ENCODE assay signal across 2 cellular contexts in the genomic region with DNA sequence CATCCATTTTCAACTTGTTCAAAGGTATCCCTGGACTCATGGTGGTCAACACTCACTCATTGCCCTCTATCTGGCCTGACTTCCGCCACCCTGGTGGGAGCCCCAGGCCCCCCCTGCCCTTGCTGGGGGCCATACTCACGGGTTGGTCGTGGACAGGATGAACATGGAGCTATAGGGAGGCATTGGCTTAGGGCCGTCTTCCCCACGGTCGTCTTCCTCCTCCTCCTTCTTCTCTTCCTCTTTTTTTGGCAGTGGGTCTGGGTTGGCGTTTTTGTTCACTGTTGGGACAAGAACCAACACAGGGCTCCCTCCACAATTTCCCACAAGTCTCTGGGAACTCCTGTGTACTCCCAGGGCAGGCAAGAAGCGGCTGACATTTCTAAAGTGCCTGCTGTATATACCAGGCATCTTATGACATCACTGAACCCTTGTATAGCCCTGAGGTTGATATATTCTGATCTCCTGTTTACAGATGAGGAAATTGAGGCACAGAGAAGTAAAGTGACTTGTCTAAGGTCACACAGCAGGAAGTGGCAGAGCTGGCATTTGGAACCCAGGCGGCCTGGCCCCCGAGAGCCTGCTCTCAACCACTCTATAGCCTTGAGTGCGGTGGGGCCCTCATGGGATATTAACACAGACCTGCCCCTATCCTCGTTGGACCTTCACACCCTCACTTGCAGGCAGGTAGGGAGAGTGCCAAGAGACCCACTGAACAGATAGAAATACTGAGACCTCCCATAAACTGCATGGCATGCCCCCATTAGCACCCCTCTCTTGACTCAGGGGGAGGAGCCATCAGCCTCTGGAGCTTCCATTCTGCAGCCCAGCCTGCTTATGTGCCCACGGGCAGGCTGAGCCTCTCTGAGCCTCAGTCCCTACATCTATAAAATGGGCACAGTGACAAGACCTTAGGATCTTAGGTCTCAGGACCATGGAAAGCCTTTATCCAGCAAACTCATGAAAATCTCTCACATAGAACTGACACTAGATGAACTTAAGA.
TF ChIP-seq lines count a peak whose summit lies in the region.

No MANE protein-coding gene starts in this region.

TF ChIP-seq in HepG2, 621 proteins besides CTCF, POLR2A, EP300 and RAD21:
- peak; percentile 59; the same call in 1 of the 2 replicates for TF ChIP-seq ZNF768 (CRISPR knock-in tag; IDR thresholded peaks at IDR 0.05)
- TF ChIP-seq ZNF629 (CRISPR knock-in tag; conservative IDR thresholded peaks at IDR 0.05), result peak; percentile 72
- no peak for TF ChIP-seq ZNF160 (CRISPR knock-in tag; IDR thresholded peaks at IDR 0.05)
- TF ChIP-seq, protein P1, sequence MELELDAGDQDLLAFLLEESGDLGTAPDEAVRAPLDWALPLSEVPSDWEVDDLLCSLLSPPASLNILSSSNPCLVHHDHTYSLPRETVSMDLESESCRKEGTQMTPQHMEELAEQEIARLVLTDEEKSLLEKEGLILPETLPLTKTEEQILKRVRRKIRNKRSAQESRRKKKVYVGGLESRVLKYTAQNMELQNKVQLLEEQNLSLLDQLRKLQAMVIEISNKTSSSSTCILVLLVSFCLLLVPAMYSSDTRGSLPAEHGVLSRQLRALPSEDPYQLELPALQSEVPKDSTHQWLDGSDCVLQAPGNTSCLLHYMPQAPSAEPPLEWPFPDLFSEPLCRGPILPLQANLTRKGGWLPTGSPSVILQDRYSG (CRISPR knock-in tag; IDR thresholded peaks at IDR 0.05), result no peak
- TF ChIP-seq CHD4 (IDR thresholded peaks at IDR 0.05; ENCODE audit: borderline replicate concordance, low read length), result 0 out of 2 replicates have a peak, but pooled peaks have one; percentile 54

TF ChIP-seq in H1, 55 proteins besides CTCF, POLR2A, EP300 and RAD21:
- TF ChIP-seq SIRT6 (IDR thresholded peaks at IDR 0.05; ENCODE audit: low read length), result no peak
- no peak for TF ChIP-seq CBX8 (IDR thresholded peaks at IDR 0.05; ENCODE audit: borderline replicate concordance, low read depth, low read length)
- TF ChIP-seq TBP (IDR thresholded peaks at IDR 0.05; ENCODE audit: low read depth, low read length), result no peak
- peak; percentile 60; the same call in 1 of the 2 replicates for TF ChIP-seq KDM1A (IDR thresholded peaks at IDR 0.05; ENCODE audit: borderline replicate concordance, low read length)
- no peak for TF ChIP-seq BRCA1 (IDR thresholded peaks at IDR 0.05; ENCODE audit: low read depth, low read length)
- no peak for TF ChIP-seq HDAC2 (IDR thresholded peaks at IDR 0.05; ENCODE audit: borderline replicate concordance in 1 of 2, low read depth in 2 of 2, low read length in 2 of 2)
